In the genomic region with DNA sequence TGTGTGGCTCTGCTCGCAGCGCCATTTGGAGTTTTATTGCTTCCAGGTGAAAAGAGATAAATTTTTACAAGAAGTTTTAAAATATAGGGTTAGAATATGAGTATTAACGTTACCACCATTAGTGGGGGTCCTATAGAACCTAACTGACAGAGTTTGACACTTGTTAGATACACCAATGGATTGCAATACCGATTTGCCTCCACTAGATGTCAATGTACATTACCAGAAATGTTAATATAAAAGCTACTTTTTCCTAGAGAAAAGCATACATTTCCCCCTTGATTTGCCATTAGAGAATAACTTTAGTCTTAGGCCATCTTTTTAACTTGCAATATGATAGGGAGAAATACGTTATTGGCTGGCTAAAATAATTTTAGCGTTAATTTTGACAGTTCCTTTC, we compare ENCODE assay signal across 8 cellular contexts.
DNase-seq lines count a peak whose midpoint lies in the region; ATAC-seq and TF ChIP-seq lines count a peak whose summit lies in the region.

No MANE protein-coding gene starts in this region.

- H3K27ac ChIP-seq in right atrium auricular region (no peak overlapping the region), Panc1 (ENCODE audit: low read length) (no peak overlapping the region)

- DNase-seq in right atrium auricular region (ENCODE audit: low spot score), result no peak
- no peak for DNase-seq in cardiac septum (ENCODE audit: low spot score)
- no peak for DNase-seq in Panc1 (ENCODE audit: low read depth, low spot score)
- peak; percentile 5 for DNase-seq in fibroblast of the conjunctiva (ENCODE audit: low read depth)
- no peak for DNase-seq in GDM1 (lab: John Stamatoyannopoulos, UW)
- no peak for DNase-seq in central memory CD4-positive, alpha-beta T cell
- no peak for DNase-seq in nucleus accumbens (lab: John Stamatoyannopoulos, UW)

- intact Hi-C loops in cardiac septum (cut with DNase I) (no loop called here), Panc1 (cut with micrococcal nuclease; ENCODE audit: unreplicated experiment) (no loop called here)

- peak; percentile 40 to 61 for TF ChIP-seq CTCF in right atrium auricular region (IDR thresholded peaks at IDR 0.05)
- peak; percentile 72; the same call in 1 of the 2 replicates for TF ChIP-seq CTCF in Panc1 (IDR thresholded peaks at IDR 0.05)

- no peak overlapping the region for H3K4me3 ChIP-seq in right atrium auricular region
- no peak overlapping the region for H3K4me3 ChIP-seq in Panc1 (ENCODE audit: low read depth in 2 of 2, low read length in 2 of 2)

- in situ Hi-C loops in Panc1 (cut with HindIII; ENCODE audit: low pct_unique_long_range_greater_than_20kb, low sequenced_read_pairs), result no loop called here

- no peaks in the 10 kb centered on the region for H3K27me3 ChIP-seq in right atrium auricular region
- H3K27me3 ChIP-seq in Panc1 (ENCODE audit: control insufficient read depth, insufficient read depth, low read length), result no peaks in the 10 kb centered on the region

- no peaks in the 10 kb centered on the region for H3K36me3 ChIP-seq in right atrium auricular region
- no peaks in the 10 kb centered on the region for H3K36me3 ChIP-seq in Panc1 (ENCODE audit: control insufficient read depth, insufficient read depth, low read length)

- BruUV-seq in Panc1 (replicated peaks; lab: Mats Ljungman, UMichigan), result no TSS peak

- POLR2A ChIA-PET in Panc1 (lab: Charles Lee), result no interaction called here

- H3K4me1 ChIP-seq in right atrium auricular region (no peaks in the 10 kb centered on the region), Panc1 (ENCODE audit: control insufficient read depth, insufficient read depth, low read length) (no peaks in the 10 kb centered on the region; the same call in 1 of the 2 replicates)

- CTCF ChIA-PET in Panc1 (lab: Charles Lee), result interaction anchor here (0.6 kb wide), 4 partner anchors 59 to 1299 kb away, joined by 3 to 4 read pairs (median 4); no protein-coding TSS in a partner anchor

- no peak for ATAC-seq in Panc1
- ATAC-seq in HG03139 (IDR thresholded peaks at IDR 0.05; ENCODE audit: unreplicated experiment), result no peak

- H3K9me3 ChIP-seq in right atrium auricular region (peaks cover 0 to 4% of the 10 kb centered on the region in 2 donors), Panc1 (ENCODE audit: control insufficient read depth, insufficient read depth, low read depth, low read length) (0 out of 2 replicates have a peak, but pooled peaks cover 3% of the 10 kb centered on the region)
